In genomic region chr3:46378426-46378942, GRCh38 we compare ENCODE assay signal across 8 cellular contexts. TPM values are rescaled to one million over a fixed set of nuclear protein-coding genes. Genes with fewer than 3 reads are reported as not detected.
A peak's percentile ranks its signal among the peaks of the same experiment; 100 is the strongest.
DNase-seq lines count a peak whose midpoint lies in the region; ATAC-seq and TF ChIP-seq lines count a peak whose summit lies in the region.

No MANE protein-coding gene starts in this region.

- no peak overlapping the region for H3K4me3 ChIP-seq in NB4 (ENCODE audit: low read depth, low read length)
- no peak overlapping the region for H3K4me3 ChIP-seq in effector memory CD4-positive, alpha-beta T cell (ENCODE audit: insufficient read depth, low read depth, low read length, poor library complexity, severe bottlenecking)

- H3K4me1 ChIP-seq in effector memory CD4-positive, alpha-beta T cell (ENCODE audit: control insufficient read depth, insufficient read depth, low read length, poor library complexity, severe bottlenecking): peaks cover 14% of the 10 kb centered on the region

- peak; percentile 81 for TF ChIP-seq CTCF in NB4 (IDR thresholded peaks at IDR 0.05; ENCODE audit: low read depth, low read length)

- POLR2A ChIA-PET in activated CD4-positive, alpha-beta memory T cell treated with anti-CD3 and anti-CD28 coated beads for 36 hours (lab: Charles Lee): interaction anchor here (0.5 to 0.9 kb wide), 2 partner anchors 298 to 629 kb away, joined by 3 to 4 read pairs; no protein-coding TSS in a partner anchor

- no peaks in the 10 kb centered on the region for H3K36me3 ChIP-seq in effector memory CD4-positive, alpha-beta T cell (ENCODE audit: control insufficient read depth, insufficient read depth, low read length)

- CTCF ChIA-PET in activated CD4-positive, alpha-beta memory T cell treated with anti-CD3 and anti-CD28 coated beads for 36 hours (lab: Charles Lee): interaction anchor here (0.6 to 4.1 kb wide), 45 partner anchors 9 to 1621 kb away, joined by 3 to 45 read pairs (median 4); partner anchors contain the start of genes CCR1 and CXCR6

- peaks cover 36% of the 10 kb centered on the region for H3K4me1 Mint-ChIP-seq in activated CD4-positive, alpha-beta memory T cell treated with anti-CD3 and anti-CD28 coated beads for 36 hours (ENCODE audit: low read depth)

- no peak for ATAC-seq in GM21529 (IDR thresholded peaks at IDR 0.05; ENCODE audit: unreplicated experiment)

- DNase-seq in G401 (ENCODE audit: low spot score): peak; percentile 57
- peak; percentile 86 for DNase-seq in NB4 (ENCODE audit: low read depth)
- DNase-seq in activated CD4-positive, alpha-beta memory T cell treated with anti-CD3 and anti-CD28 coated beads for 36 hours: peak; percentile 79
- DNase-seq in effector memory CD4-positive, alpha-beta T cell: peak; percentile 18 to 44 (median 25)
- DNase-seq in midbrain (lab: John Stamatoyannopoulos, UW): peak; percentile 72
- DNase-seq in stimulated activated CD8-positive, alpha-beta memory T cell treated with anti-CD3 and anti-CD28 coated beads, Interleukin-7, amount 100 ng/mL, for 48 hours (ENCODE audit: extremely low read depth in 1 of 2, low read depth in 1 of 2): peak; percentile 47 to 50
- no peak for DNase-seq in GM19240 (ENCODE audit: insufficient read length, low spot score)

- no peak overlapping the region for H3K27ac Mint-ChIP-seq in activated CD4-positive, alpha-beta memory T cell treated with anti-CD3 and anti-CD28 coated beads for 36 hours

- no peak for TF ChIP-seq POLR2A in NB4 (IDR thresholded peaks at IDR 0.05; ENCODE audit: extremely low read depth, insufficient read length)

- no peaks in the 10 kb centered on the region for H3K9me3 ChIP-seq in effector memory CD4-positive, alpha-beta T cell (ENCODE audit: control insufficient read depth, low read length)

- no peaks in the 10 kb centered on the region for H3K9me3 Mint-ChIP-seq in activated CD4-positive, alpha-beta memory T cell treated with anti-CD3 and anti-CD28 coated beads for 36 hours

- peaks cover 13% of the 10 kb centered on the region for H3K27me3 Mint-ChIP-seq in activated CD4-positive, alpha-beta memory T cell treated with anti-CD3 and anti-CD28 coated beads for 36 hours

- no peaks in the 10 kb centered on the region for H3K36me3 Mint-ChIP-seq in activated CD4-positive, alpha-beta memory T cell treated with anti-CD3 and anti-CD28 coated beads for 36 hours

- in situ Hi-C loops in G401 (cut with HindIII; ENCODE audit: low sequenced_read_pairs): no loop called here

- no peaks in the 10 kb centered on the region for H3K27me3 ChIP-seq in effector memory CD4-positive, alpha-beta T cell (replicated peaks; ENCODE audit: control insufficient read depth, insufficient read depth, low read length, poor library complexity, severe bottlenecking)

- no peak overlapping the region for H3K27ac ChIP-seq in effector memory CD4-positive, alpha-beta T cell (ENCODE audit: insufficient read depth, low read length, poor library complexity, severe bottlenecking)

- no peak overlapping the region for H3K4me3 Mint-ChIP-seq in activated CD4-positive, alpha-beta memory T cell treated with anti-CD3 and anti-CD28 coated beads for 36 hours

- intact Hi-C loops in activated CD4-positive, alpha-beta memory T cell treated with anti-CD3 and anti-CD28 coated beads for 36 hours (cut with micrococcal nuclease): loop anchor here (2.0 kb wide), 1 partner anchor 440 kb away; no protein-coding TSS in a partner anchor

RNA-seq across cellular contexts. Expression of gene CCR5, which starts 7.7 kb away (rescaled TPM):
- 0.20 and 0.31 TPM in 2 replicates for total RNA-seq in G401 (2014; rRNA removed; shearing (Covaris generic))
- 1 to 10 TPM; 2.0 to 2.1 TPM for total RNA-seq in activated CD4-positive, alpha-beta memory T cell treated with anti-CD3 and anti-CD28 coated beads for 36 hours

RNA-seq across cellular contexts. Expression of gene CCR2, which starts 24.6 kb away (rescaled TPM):
- not detected in 2 replicates for total RNA-seq in G401 (2014; rRNA removed; shearing (Covaris generic))
- total RNA-seq in activated CD4-positive, alpha-beta memory T cell treated with anti-CD3 and anti-CD28 coated beads for 36 hours: 1 to 10 TPM; 2.2 TPM

RNA-seq across cellular contexts. Expression of gene CCRL2, which starts 28.6 kb away (rescaled TPM):
- 0.98 and 3.2 TPM in 2 replicates for total RNA-seq in G401 (2014; rRNA removed; shearing (Covaris generic))
- 1 to 10 TPM; 1.3 to 1.4 TPM for total RNA-seq in activated CD4-positive, alpha-beta memory T cell treated with anti-CD3 and anti-CD28 coated beads for 36 hours
